Comparison of ENCODE assay signal across 36 cellular contexts in the genomic region with DNA sequence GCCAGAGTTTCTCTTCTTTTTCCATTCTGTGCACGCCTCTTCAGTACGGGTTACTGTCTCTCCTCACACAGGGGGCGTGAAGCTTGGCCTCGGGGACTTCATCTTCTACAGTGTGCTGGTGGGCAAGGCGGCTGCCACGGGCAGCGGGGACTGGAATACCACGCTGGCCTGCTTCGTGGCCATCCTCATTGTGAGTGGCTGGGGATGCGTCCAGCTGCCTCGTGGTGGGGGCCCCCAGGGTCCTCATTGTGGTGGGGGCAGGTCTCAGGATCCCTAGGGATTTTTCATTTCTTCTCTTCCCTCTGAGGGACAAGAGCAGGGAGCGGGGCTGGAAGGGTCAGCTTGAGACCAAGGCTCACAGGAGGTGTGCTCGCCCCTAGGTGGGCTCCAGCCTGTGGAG.
"Had no signal": no experiment of that assay in that cellular context is flagged by ENCODE, and none has a peak within 500 bp of the region (broad histone marks: within the 10 kb centered on the region; RNA-seq: fewer than 3 reads in every experiment).

No MANE protein-coding gene starts in this region.

- ATAC-seq: activated CD8-positive, alpha-beta T cell treated with anti-CD3 and anti-CD28 coated beads for 36 hours; activated T-cell treated with anti-CD3 and anti-CD28 coated beads, Interleukin-2, amount 50 U/mL, for 4 hours; activated T-cell treated with anti-CD3 and anti-CD28 coated beads, Interleukin-2, amount 50 U/mL, for 72 hours; activated T-helper 17 cell treated with anti-CD3 and anti-CD28 coated beads, Interleukin-2, amount 50 U/mL, for 72 hours; body of pancreas had no signal

- H3K27me3 Mint-ChIP-seq: activated B cell treated with CpG ODN at 0.5 μM for 24 hours; activated CD4-positive, alpha-beta memory T cell treated with anti-CD3 and anti-CD28 coated beads for 36 hours; activated CD4-positive, alpha-beta T cell treated with anti-CD3 and anti-CD28 coated beads, Interleukin-2, amount 10 ng/mL, durations not matched to agents 24 days and 14 days; activated CD8-positive, alpha-beta T cell treated with anti-CD3 and anti-CD28 coated beads for 36 hours; activated naive CD4-positive, alpha-beta T cell treated with anti-CD3 and anti-CD28 coated beads, Interleukin-2, amount 10 ng/mL, durations not matched to agents 7 days and 5 days; activated naive CD4-positive, alpha-beta T cell treated with anti-CD3 and anti-CD28 coated beads, Interleukin-2, amount 50 U/mL, for 24 hours; activated naive CD8-positive, alpha-beta T cell; activated naive CD8-positive, alpha-beta T cell treated with anti-CD3 and anti-CD28 coated beads, Interleukin-2, amount 10 ng/mL, durations not matched to agents 7 days and 5 days; activated naive CD8-positive, alpha-beta T cell treated with anti-CD3 and anti-CD28 coated beads, Interleukin-2, amount 50 U/mL, for 24 hours; activated T-helper 17 cell treated with anti-CD3 and anti-CD28 coated beads, Interleukin-2, amount 50 U/mL, for 72 hours; central memory CD8-positive, alpha-beta T cell had no signal

- H3K27ac ChIP-seq: body of pancreas, brain microvascular endothelial cell, breast epithelium had no signal

- DNase-seq: activated B cell treated with CpG ODN at 0.5 μM for 24 hours; activated CD4-positive, alpha-beta memory T cell treated with anti-CD3 and anti-CD28 coated beads for 36 hours; activated CD4-positive, alpha-beta T cell treated with anti-CD3 and anti-CD28 coated beads for 4 hours; activated CD4-positive, alpha-beta T cell treated with anti-CD3 and anti-CD28 coated beads, Interleukin-2, amount 10 ng/mL, durations not matched to agents 24 days and 14 days; activated CD4-positive, alpha-beta T cell treated with anti-CD3 and anti-CD28 coated beads, Interleukin-2, amount 50 U/mL, for 1 hour; activated CD4-positive, alpha-beta T cell treated with anti-CD3 and anti-CD28 coated beads, Interleukin-2, amount 50 U/mL, for 4 hours; activated CD4-positive, CD25-positive, alpha-beta regulatory T cell treated with anti-CD3 and anti-CD28 coated beads, Interleukin-2, amount 50 U/mL, for 72 hours; activated CD8-positive, alpha-beta memory T cell treated with anti-CD3 and anti-CD28 coated beads, Interleukin-2, amount 50 U/mL, for 4 hours; activated CD8-positive, alpha-beta T cell treated with anti-CD3 and anti-CD28 coated beads for 36 hours; activated gamma-delta T cell; activated naive CD4-positive, alpha-beta T cell treated with anti-CD3 and anti-CD28 coated beads, Interleukin-2, amount 10 ng/mL, durations not matched to agents 7 days and 5 days; activated naive CD4-positive, alpha-beta T cell treated with Interleukin-2 at 50 U/mL for 16 hours; activated naive CD8-positive, alpha-beta T cell treated with anti-CD3 and anti-CD28 coated beads, Interleukin-2, amount 10 ng/mL, durations not matched to agents 7 days and 5 days; activated naive CD8-positive, alpha-beta T cell treated with anti-CD3 and anti-CD28 coated beads, Interleukin-2, amount 50 U/mL, for 24 hours; activated T-cell treated with anti-CD3 and anti-CD28 coated beads for 4 hours; activated T-cell treated with anti-CD3 and anti-CD28 coated beads, Interleukin-2, amount 50 U/mL, for 1 hour; activated T-cell treated with anti-CD3 and anti-CD28 coated beads, Interleukin-2, amount 50 U/mL, for 4 hours; activated T-cell treated with anti-CD3 and anti-CD28 coated beads, Interleukin-2, amount 50 U/mL, for 72 hours; amygdala; anterior cingulate cortex; body of pancreas; brain microvascular endothelial cell; caudate nucleus; cerebellar nuclear complex; SW 1271; T-helper 1 cell; T-helper 2 cell; T-helper 9 cell had no signal

- H3K36me3 ChIP-seq: brain microvascular endothelial cell had no signal

- H3K9me3 ChIP-seq: body of pancreas, breast epithelium had no signal

- H3K9me3 Mint-ChIP-seq: activated B cell treated with CpG ODN at 0.5 μM for 24 hours; activated CD4-positive, alpha-beta memory T cell treated with anti-CD3 and anti-CD28 coated beads for 36 hours; activated CD4-positive, alpha-beta T cell treated with anti-CD3 and anti-CD28 coated beads, Interleukin-2, amount 10 ng/mL, durations not matched to agents 24 days and 14 days; activated CD8-positive, alpha-beta T cell treated with anti-CD3 and anti-CD28 coated beads for 36 hours; activated naive CD4-positive, alpha-beta T cell treated with anti-CD3 and anti-CD28 coated beads, Interleukin-2, amount 10 ng/mL, durations not matched to agents 7 days and 5 days; activated naive CD4-positive, alpha-beta T cell treated with anti-CD3 and anti-CD28 coated beads, Interleukin-2, amount 50 U/mL, for 24 hours; activated naive CD8-positive, alpha-beta T cell treated with anti-CD3 and anti-CD28 coated beads, Interleukin-2, amount 10 ng/mL, durations not matched to agents 7 days and 5 days; activated naive CD8-positive, alpha-beta T cell treated with anti-CD3 and anti-CD28 coated beads, Interleukin-2, amount 50 U/mL, for 24 hours; activated T-cell treated with anti-CD3 and anti-CD28 coated beads, Interleukin-2, amount 50 U/mL, for 4 hours; activated T-cell treated with anti-CD3 and anti-CD28 coated beads, Interleukin-2, amount 50 U/mL, for 72 hours; activated T-helper 1 cell treated with anti-CD3 and anti-CD28 coated beads, Interleukin-12 subunit alpha, Interleukin-12 subunit beta, Interleukin-2, Interleukin-4 antibody, amounts not matched to agents 30 ng/mL and 10 ng/mL and 1 ng/mL, durations not matched to agents 14 hours and 24 hours and 36 hours; activated T-helper 17 cell treated with anti-CD3 and anti-CD28 coated beads, Interleukin-2, amount 50 U/mL, for 72 hours; central memory CD8-positive, alpha-beta T cell; T-helper 1 cell treated with Interleukin-12 subunit alpha and Interleukin-12 subunit beta and Interleukin-4 antibody, amounts not matched to agents 30 μg/mL and 1 μg/mL, for 36 hours; T-helper 2 cell treated with Interferon-gamma antibody and Interleukin-4, amounts not matched to agents 5 μg/mL and 100 μg/mL, for 36 hours had no signal

- H3K4me1 Mint-ChIP-seq: activated B cell treated with CpG ODN at 0.5 μM for 24 hours; activated CD4-positive, alpha-beta T cell treated with anti-CD3 and anti-CD28 coated beads, Interleukin-2, amount 10 ng/mL, durations not matched to agents 24 days and 14 days; activated naive CD4-positive, alpha-beta T cell treated with anti-CD3 and anti-CD28 coated beads, Interleukin-2, amount 10 ng/mL, durations not matched to agents 7 days and 5 days; activated naive CD4-positive, alpha-beta T cell treated with anti-CD3 and anti-CD28 coated beads, Interleukin-2, amount 50 U/mL, for 24 hours; activated naive CD8-positive, alpha-beta T cell treated with anti-CD3 and anti-CD28 coated beads, Interleukin-2, amount 10 ng/mL, durations not matched to agents 7 days and 5 days; activated naive CD8-positive, alpha-beta T cell treated with anti-CD3 and anti-CD28 coated beads, Interleukin-2, amount 50 U/mL, for 24 hours; activated T-helper 17 cell treated with anti-CD3 and anti-CD28 coated beads, Interleukin-2, amount 50 U/mL, for 72 hours; central memory CD8-positive, alpha-beta T cell had no signal

- H3K27me3 ChIP-seq: body of pancreas, brain microvascular endothelial cell, breast epithelium had no signal

- H3K4me1 ChIP-seq: body of pancreas, breast epithelium had no signal

- H3K4me3 Mint-ChIP-seq: activated B cell treated with CpG ODN at 0.5 μM for 24 hours; activated CD4-positive, alpha-beta memory T cell treated with anti-CD3 and anti-CD28 coated beads for 36 hours; activated CD4-positive, alpha-beta T cell treated with anti-CD3 and anti-CD28 coated beads, Interleukin-2, amount 10 ng/mL, durations not matched to agents 24 days and 14 days; activated CD8-positive, alpha-beta T cell treated with anti-CD3 and anti-CD28 coated beads for 36 hours; activated naive CD4-positive, alpha-beta T cell treated with anti-CD3 and anti-CD28 coated beads, Interleukin-2, amount 10 ng/mL, durations not matched to agents 7 days and 5 days; activated naive CD4-positive, alpha-beta T cell treated with anti-CD3 and anti-CD28 coated beads, Interleukin-2, amount 50 U/mL, for 24 hours; activated naive CD8-positive, alpha-beta T cell; activated naive CD8-positive, alpha-beta T cell treated with anti-CD3 and anti-CD28 coated beads, Interleukin-2, amount 10 ng/mL, durations not matched to agents 7 days and 5 days; activated naive CD8-positive, alpha-beta T cell treated with anti-CD3 and anti-CD28 coated beads, Interleukin-2, amount 50 U/mL, for 24 hours; activated T-cell treated with anti-CD3 and anti-CD28 coated beads, Interleukin-2, amount 50 U/mL, for 4 hours; activated T-cell treated with anti-CD3 and anti-CD28 coated beads, Interleukin-2, amount 50 U/mL, for 72 hours; activated T-helper 1 cell treated with anti-CD3 and anti-CD28 coated beads, Interleukin-12 subunit alpha, Interleukin-12 subunit beta, Interleukin-2, Interleukin-4 antibody, amounts not matched to agents 30 ng/mL and 10 ng/mL and 1 ng/mL, durations not matched to agents 14 hours and 24 hours and 36 hours; activated T-helper 17 cell treated with anti-CD3 and anti-CD28 coated beads, Interleukin-2, amount 50 U/mL, for 72 hours; central memory CD8-positive, alpha-beta T cell; T-helper 1 cell treated with Interleukin-12 subunit alpha and Interleukin-12 subunit beta and Interleukin-4 antibody, amounts not matched to agents 30 μg/mL and 1 μg/mL, for 36 hours; T-helper 2 cell treated with Interferon-gamma antibody and Interleukin-4, amounts not matched to agents 5 μg/mL and 100 μg/mL, for 36 hours had no signal

- H3K36me3 Mint-ChIP-seq: activated CD4-positive, alpha-beta memory T cell treated with anti-CD3 and anti-CD28 coated beads for 36 hours; activated naive CD4-positive, alpha-beta T cell treated with anti-CD3 and anti-CD28 coated beads, Interleukin-2, amount 10 ng/mL, durations not matched to agents 7 days and 5 days; activated naive CD4-positive, alpha-beta T cell treated with anti-CD3 and anti-CD28 coated beads, Interleukin-2, amount 50 U/mL, for 24 hours; activated naive CD8-positive, alpha-beta T cell treated with anti-CD3 and anti-CD28 coated beads, Interleukin-2, amount 10 ng/mL, durations not matched to agents 7 days and 5 days had no signal

- H3K27ac Mint-ChIP-seq: activated B cell treated with CpG ODN at 0.5 μM for 24 hours; activated CD4-positive, alpha-beta memory T cell treated with anti-CD3 and anti-CD28 coated beads for 36 hours; activated CD4-positive, alpha-beta T cell treated with anti-CD3 and anti-CD28 coated beads, Interleukin-2, amount 10 ng/mL, durations not matched to agents 24 days and 14 days; activated CD8-positive, alpha-beta T cell treated with anti-CD3 and anti-CD28 coated beads for 36 hours; activated naive CD4-positive, alpha-beta T cell treated with anti-CD3 and anti-CD28 coated beads, Interleukin-2, amount 10 ng/mL, durations not matched to agents 7 days and 5 days; activated naive CD4-positive, alpha-beta T cell treated with anti-CD3 and anti-CD28 coated beads, Interleukin-2, amount 50 U/mL, for 24 hours; activated naive CD8-positive, alpha-beta T cell; activated naive CD8-positive, alpha-beta T cell treated with anti-CD3 and anti-CD28 coated beads, Interleukin-2, amount 10 ng/mL, durations not matched to agents 7 days and 5 days; activated naive CD8-positive, alpha-beta T cell treated with anti-CD3 and anti-CD28 coated beads, Interleukin-2, amount 50 U/mL, for 24 hours; activated T-cell treated with anti-CD3 and anti-CD28 coated beads, Interleukin-2, amount 50 U/mL, for 72 hours; activated T-helper 17 cell treated with anti-CD3 and anti-CD28 coated beads, Interleukin-2, amount 50 U/mL, for 72 hours; T-helper 1 cell treated with Interleukin-12 subunit alpha and Interleukin-12 subunit beta and Interleukin-4 antibody, amounts not matched to agents 30 μg/mL and 1 μg/mL, for 36 hours had no signal

- H3K4me3 ChIP-seq: body of pancreas, breast epithelium had no signal
